19 cellular contexts compared by ENCODE assay signal in the genomic region with DNA sequence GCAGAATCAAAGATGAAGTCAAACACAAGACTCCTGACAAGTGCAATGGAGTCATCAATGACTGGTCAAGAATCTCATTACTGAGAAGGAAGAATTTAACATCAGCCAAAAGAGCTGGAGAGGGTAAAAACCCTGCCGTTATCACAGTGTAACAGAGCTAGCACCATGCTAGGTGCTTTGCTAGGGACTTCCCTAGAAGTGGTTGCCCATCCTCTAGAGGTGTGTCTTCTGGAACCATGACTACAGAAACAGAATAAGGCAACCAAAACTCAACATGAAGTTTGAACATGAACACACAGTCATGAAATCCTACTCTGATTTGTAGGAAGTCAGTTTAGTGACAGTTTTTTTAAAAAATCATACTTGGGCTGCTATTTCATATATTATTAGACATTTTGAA. TPM values are rescaled to one million over a fixed set of nuclear protein-coding genes. Genes with fewer than 3 reads are reported as not detected.
"Had no signal": no experiment of that assay in that cellular context is flagged by ENCODE, and none has a peak within 500 bp of the region (broad histone marks: within the 10 kb centered on the region; RNA-seq: fewer than 3 reads in every experiment).

No MANE protein-coding gene starts in this region.

- H3K4me1 ChIP-seq: vagina had no signal

- H3K36me3 ChIP-seq: heart left ventricle, sigmoid colon, tibial nerve, upper lobe of right lung, vagina had no signal

- H3K27ac Mint-ChIP-seq: endodermal cell; naive thymus-derived CD4-positive, alpha-beta T cell; stimulated activated naive CD8-positive, alpha-beta T cell treated with anti-CD3 and anti-CD28 coated beads, Interleukin-15, Interleukin-2, amounts not matched to agents 100 ng/mL and 50 ng/mL, for 24 hours had no signal

- H3K4me3 Mint-ChIP-seq: endodermal cell; naive thymus-derived CD4-positive, alpha-beta T cell; neural crest cell; stimulated activated naive CD8-positive, alpha-beta T cell treated with anti-CD3 and anti-CD28 coated beads, Interleukin-15, Interleukin-2, amounts not matched to agents 100 ng/mL and 50 ng/mL, for 24 hours had no signal

- H3K27me3 Mint-ChIP-seq: naive thymus-derived CD4-positive, alpha-beta T cell; stimulated activated naive CD8-positive, alpha-beta T cell treated with anti-CD3 and anti-CD28 coated beads, Interleukin-15, Interleukin-2, amounts not matched to agents 100 ng/mL and 50 ng/mL, for 24 hours had no signal

- H3K9me3 Mint-ChIP-seq: naive thymus-derived CD4-positive, alpha-beta T cell; stimulated activated naive CD8-positive, alpha-beta T cell treated with anti-CD3 and anti-CD28 coated beads, Interleukin-15, Interleukin-2, amounts not matched to agents 100 ng/mL and 50 ng/mL, for 24 hours had no signal

- H3K27ac ChIP-seq: coronary artery, heart left ventricle, sigmoid colon, skin epidermis, testis, tibial nerve, upper lobe of right lung, vagina had no signal

- ATAC-seq: heart left ventricle; naive thymus-derived CD4-positive, alpha-beta T cell; upper lobe of right lung had no signal

- H3K36me3 Mint-ChIP-seq: naive thymus-derived CD4-positive, alpha-beta T cell had no signal

- H3K4me3 ChIP-seq: coronary artery, heart left ventricle, sigmoid colon, skin epidermis, testis, tibial nerve, upper lobe of right lung, vagina had no signal

- H3K27me3 ChIP-seq: heart left ventricle, sigmoid colon, testis, tibial nerve, upper lobe of right lung, vagina had no signal

- H3K9me3 ChIP-seq: heart left ventricle, sigmoid colon, testis, tibial nerve, upper lobe of right lung, vagina had no signal

- H3K4me1 Mint-ChIP-seq: neural crest cell had no signal

- DNase-seq: effector CD4-positive, alpha-beta T cell; endodermal cell; foreskin melanocyte; heart left ventricle; hippocampal formation; naive thymus-derived CD4-positive, alpha-beta T cell; posterior cingulate gyrus; sigmoid colon; stimulated activated CD4-positive, alpha-beta T cell treated with anti-CD3 and anti-CD28 coated beads, Interleukin-2, amount 100 ng/mL, for 24 hours; testis; upper lobe of right lung had no signal

- FAIRE-seq: endothelial cell of umbilical vein had no signal

RNA-seq across cellular contexts. Expression of gene ACKR4, which starts 53.1 kb away (rescaled TPM):
- total RNA-seq: endodermal cell, kidney epithelial cell, neural crest cell, vagina had no signal
- polyA plus RNA-seq: naive thymus-derived CD4-positive, alpha-beta T cell had no signal
